1 cellular context compared by ENCODE assay signal in the genomic region with DNA sequence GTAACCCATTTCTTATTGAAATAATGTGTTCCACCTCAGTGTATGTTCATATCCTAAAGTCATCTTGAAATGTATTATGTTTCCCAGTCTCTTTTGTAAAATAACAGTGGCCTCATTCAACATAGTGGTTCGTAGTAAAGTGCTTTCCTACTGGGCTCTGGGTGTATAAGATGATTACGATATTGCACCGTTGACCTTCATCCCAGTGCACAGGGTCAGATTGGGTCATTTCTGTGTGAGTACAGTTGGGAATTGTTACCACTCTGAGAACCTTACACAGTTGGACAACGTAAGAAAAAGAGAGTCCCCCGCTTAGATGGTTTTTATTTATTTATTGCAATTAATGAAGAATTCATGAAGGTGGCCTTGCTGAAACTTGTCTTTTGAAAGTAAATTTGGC.
TF ChIP-seq lines count a peak whose summit lies in the region.

No MANE protein-coding gene starts in this region.

TF ChIP-seq in HepG2, 621 proteins besides CTCF, POLR2A, EP300 and RAD21 (continued from another document):
- TF ChIP-seq, protein P1, sequence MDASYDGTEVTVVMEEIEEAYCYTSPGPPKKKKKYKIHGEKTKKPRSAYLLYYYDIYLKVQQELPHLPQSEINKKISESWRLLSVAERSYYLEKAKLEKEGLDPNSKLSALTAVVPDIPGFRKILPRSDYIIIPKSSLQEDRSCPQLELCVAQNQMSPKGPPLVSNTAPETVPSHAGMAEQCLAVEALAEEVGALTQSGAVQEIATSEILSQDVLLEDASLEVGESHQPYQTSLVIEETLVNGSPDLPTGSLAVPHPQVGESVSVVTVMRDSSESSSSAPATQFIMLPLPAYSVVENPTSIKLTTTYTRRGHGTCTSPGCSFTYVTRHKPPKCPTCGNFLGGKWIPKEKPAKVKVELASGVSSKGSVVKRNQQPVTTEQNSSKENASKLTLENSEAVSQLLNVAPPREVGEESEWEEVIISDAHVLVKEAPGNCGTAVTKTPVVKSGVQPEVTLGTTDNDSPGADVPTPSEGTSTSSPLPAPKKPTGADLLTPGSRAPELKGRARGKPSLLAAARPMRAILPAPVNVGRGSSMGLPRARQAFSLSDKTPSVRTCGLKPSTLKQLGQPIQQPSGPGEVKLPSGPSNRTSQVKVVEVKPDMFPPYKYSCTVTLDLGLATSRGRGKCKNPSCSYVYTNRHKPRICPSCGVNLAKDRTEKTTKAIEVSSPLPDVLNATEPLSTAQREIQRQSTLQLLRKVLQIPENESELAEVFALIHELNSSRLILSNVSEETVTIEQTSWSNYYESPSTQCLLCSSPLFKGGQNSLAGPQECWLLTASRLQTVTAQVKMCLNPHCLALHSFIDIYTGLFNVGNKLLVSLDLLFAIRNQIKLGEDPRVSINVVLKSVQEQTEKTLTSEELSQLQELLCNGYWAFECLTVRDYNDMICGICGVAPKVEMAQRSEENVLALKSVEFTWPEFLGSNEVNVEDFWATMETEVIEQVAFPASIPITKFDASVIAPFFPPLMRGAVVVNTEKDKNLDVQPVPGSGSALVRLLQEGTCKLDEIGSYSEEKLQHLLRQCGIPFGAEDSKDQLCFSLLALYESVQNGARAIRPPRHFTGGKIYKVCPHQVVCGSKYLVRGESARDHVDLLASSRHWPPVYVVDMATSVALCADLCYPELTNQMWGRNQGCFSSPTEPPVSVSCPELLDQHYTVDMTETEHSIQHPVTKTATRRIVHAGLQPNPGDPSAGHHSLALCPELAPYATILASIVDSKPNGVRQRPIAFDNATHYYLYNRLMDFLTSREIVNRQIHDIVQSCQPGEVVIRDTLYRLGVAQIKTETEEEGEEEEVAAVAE (CRISPR knock-in tag; IDR thresholded peaks at IDR 0.05; ENCODE audit: borderline replicate concordance), result peak; percentile 69; the same call in 1 of the 2 replicates
- TF ChIP-seq NPAS2 (CRISPR knock-in tag; IDR thresholded peaks at IDR 0.05; ENCODE audit: borderline replicate concordance) (no peak), ESRRA (CRISPR knock-in tag; IDR thresholded peaks at IDR 0.05; ENCODE audit: low read depth) (peak; percentile 61; the same call in 1 of the 2 replicates), CREM (IDR thresholded peaks at IDR 0.05) (peak; percentile 34; the same call in 1 of the 2 replicates), CREM (CRISPR knock-in tag; IDR thresholded peaks at IDR 0.05) (no peak), TGIF2 (CRISPR knock-in tag; IDR thresholded peaks at IDR 0.05) (no peak), RCOR2 (CRISPR knock-in tag; IDR thresholded peaks at IDR 0.05) (peak; percentile 43; the same call in 1 of the 2 replicates), SRSF1 (optimal IDR thresholded peaks at IDR 0.05; ENCODE audit: low read depth, low read length) (no peak), GATAD2A (CRISPR knock-in tag; IDR thresholded peaks at IDR 0.05) (peak; percentile 81), POLR2AphosphoS2 (IDR thresholded peaks at IDR 0.05; ENCODE audit: low read depth, low read length) (no peak), FOXO1 (CRISPR knock-in tag; IDR thresholded peaks at IDR 0.05) (peak; percentile 24; the same call in 1 of the 2 replicates), TBX3 (IDR thresholded peaks at IDR 0.05; ENCODE audit: borderline replicate concordance) (no peak)
- TF ChIP-seq, protein P2, sequence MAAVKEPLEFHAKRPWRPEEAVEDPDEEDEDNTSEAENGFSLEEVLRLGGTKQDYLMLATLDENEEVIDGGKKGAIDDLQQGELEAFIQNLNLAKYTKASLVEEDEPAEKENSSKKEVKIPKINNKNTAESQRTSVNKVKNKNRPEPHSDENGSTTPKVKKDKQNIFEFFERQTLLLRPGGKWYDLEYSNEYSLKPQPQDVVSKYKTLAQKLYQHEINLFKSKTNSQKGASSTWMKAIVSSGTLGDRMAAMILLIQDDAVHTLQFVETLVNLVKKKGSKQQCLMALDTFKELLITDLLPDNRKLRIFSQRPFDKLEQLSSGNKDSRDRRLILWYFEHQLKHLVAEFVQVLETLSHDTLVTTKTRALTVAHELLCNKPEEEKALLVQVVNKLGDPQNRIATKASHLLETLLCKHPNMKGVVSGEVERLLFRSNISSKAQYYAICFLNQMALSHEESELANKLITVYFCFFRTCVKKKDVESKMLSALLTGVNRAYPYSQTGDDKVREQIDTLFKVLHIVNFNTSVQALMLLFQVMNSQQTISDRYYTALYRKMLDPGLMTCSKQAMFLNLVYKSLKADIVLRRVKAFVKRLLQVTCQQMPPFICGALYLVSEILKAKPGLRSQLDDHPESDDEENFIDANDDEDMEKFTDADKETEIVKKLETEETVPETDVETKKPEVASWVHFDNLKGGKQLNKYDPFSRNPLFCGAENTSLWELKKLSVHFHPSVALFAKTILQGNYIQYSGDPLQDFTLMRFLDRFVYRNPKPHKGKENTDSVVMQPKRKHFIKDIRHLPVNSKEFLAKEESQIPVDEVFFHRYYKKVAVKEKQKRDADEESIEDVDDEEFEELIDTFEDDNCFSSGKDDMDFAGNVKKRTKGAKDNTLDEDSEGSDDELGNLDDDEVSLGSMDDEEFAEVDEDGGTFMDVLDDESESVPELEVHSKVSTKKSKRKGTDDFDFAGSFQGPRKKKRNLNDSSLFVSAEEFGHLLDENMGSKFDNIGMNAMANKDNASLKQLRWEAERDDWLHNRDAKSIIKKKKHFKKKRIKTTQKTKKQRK (IDR thresholded peaks at IDR 0.05; ENCODE audit: low read length), result no peak
- TF ChIP-seq, protein P3, sequence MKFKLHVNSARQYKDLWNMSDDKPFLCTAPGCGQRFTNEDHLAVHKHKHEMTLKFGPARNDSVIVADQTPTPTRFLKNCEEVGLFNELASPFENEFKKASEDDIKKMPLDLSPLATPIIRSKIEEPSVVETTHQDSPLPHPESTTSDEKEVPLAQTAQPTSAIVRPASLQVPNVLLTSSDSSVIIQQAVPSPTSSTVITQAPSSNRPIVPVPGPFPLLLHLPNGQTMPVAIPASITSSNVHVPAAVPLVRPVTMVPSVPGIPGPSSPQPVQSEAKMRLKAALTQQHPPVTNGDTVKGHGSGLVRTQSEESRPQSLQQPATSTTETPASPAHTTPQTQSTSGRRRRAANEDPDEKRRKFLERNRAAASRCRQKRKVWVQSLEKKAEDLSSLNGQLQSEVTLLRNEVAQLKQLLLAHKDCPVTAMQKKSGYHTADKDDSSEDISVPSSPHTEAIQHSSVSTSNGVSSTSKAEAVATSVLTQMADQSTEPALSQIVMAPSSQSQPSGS (CRISPR knock-in tag; IDR thresholded peaks at IDR 0.05), result no peak
- TF ChIP-seq, protein P4, sequence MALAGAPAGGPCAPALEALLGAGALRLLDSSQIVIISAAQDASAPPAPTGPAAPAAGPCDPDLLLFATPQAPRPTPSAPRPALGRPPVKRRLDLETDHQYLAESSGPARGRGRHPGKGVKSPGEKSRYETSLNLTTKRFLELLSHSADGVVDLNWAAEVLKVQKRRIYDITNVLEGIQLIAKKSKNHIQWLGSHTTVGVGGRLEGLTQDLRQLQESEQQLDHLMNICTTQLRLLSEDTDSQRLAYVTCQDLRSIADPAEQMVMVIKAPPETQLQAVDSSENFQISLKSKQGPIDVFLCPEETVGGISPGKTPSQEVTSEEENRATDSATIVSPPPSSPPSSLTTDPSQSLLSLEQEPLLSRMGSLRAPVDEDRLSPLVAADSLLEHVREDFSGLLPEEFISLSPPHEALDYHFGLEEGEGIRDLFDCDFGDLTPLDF (CRISPR knock-in tag; IDR thresholded peaks at IDR 0.05), result no peak
- TF ChIP-seq, protein P5, sequence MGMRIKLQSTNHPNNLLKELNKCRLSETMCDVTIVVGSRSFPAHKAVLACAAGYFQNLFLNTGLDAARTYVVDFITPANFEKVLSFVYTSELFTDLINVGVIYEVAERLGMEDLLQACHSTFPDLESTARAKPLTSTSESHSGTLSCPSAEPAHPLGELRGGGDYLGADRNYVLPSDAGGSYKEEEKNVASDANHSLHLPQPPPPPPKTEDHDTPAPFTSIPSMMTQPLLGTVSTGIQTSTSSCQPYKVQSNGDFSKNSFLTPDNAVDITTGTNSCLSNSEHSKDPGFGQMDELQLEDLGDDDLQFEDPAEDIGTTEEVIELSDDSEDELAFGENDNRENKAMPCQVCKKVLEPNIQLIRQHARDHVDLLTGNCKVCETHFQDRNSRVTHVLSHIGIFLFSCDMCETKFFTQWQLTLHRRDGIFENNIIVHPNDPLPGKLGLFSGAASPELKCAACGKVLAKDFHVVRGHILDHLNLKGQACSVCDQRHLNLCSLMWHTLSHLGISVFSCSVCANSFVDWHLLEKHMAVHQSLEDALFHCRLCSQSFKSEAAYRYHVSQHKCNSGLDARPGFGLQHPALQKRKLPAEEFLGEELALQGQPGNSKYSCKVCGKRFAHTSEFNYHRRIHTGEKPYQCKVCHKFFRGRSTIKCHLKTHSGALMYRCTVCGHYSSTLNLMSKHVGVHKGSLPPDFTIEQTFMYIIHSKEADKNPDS (CRISPR knock-in tag; IDR thresholded peaks at IDR 0.05), result peak; percentile 76; the same call in 1 of the 2 replicates
